ENCODE assay signal across 3 cellular contexts in the genomic region with DNA sequence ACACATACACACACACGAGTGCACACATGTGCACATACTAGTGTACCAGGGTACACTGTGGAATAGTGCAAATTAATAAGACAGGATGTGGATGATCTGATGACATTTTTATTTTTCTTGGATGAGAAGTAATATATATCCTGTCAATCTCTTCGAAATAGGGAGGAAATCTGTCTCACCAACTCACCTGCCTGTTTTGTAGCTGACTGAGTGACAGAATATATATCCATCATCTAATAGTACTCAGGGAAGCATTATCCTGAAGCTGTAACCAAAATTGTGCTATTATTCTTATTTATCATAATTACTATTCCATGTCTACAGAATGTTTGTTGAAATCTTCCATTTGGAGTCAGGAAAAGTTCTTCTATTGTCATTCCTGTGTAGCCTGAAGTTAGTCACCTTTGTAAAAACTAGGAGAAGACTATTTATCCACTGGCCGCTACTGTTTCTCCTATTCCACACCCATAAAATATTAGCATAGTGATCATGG.
"Had no signal": no experiment of that assay in that cellular context is flagged by ENCODE, and none has a peak within 500 bp of the region (broad histone marks: within the 10 kb centered on the region; RNA-seq: fewer than 3 reads in every experiment).

No MANE protein-coding gene starts in this region.

- H3K4me3 ChIP-seq: GM12878 had no signal

- DNase-seq: GDM1, GF-D8 had no signal
